Comparison of ENCODE assay signal across 28 cellular contexts in the genomic region with DNA sequence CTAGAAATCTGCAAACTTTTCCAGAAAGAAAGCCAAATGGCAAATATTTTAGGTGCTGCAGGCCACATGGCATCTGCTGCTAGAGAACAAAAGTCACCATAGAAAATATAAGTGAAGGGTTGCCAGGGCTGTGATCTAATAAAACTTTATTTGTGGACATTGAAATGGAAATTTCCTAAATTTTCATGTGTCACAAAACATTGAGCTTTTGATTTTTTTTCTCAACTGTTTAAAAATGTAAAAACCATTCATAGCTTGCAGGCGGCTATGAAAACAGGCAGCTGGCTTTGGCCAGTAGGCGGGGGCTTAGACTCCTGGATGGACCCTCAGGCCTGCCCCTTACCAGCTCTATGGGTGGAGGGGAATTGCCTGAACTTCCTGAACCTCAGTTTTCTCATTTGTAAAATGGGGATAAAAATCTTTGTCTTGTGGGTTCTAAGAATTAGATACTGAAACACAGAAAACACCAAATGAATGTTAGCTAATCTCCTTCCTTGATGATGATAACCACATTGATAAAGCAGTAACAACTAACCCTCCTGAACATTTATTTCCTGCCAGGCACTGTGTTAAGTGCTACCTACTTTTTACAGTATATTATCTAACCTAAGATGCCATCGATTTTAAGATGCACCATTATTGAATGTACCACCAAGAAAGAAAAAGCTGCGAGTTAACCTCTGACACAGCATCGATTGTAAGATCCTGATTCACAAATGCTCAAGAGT.
A peak's percentile ranks its signal among the peaks of the same experiment; 100 is the strongest.
DNase-seq lines count a peak whose midpoint lies in the region; ATAC-seq, FAIRE-seq and TF ChIP-seq lines count a peak whose summit lies in the region.
"Had no signal": no experiment of that assay in that cellular context is flagged by ENCODE, and none has a peak within 500 bp of the region (broad histone marks: within the 10 kb centered on the region; RNA-seq: fewer than 3 reads in every experiment).

No MANE protein-coding gene starts in this region.

- in situ Hi-C loops in HAP-1 (cut with MboI; ENCODE audit: low sequenced_read_pairs), result no loop called here

- peak; percentile 19 to 43 for DNase-seq in HAP-1 (ENCODE audit: low spot score in 2 of 2)
- peak; percentile 20 for DNase-seq in central memory CD4-positive, alpha-beta T cell
- DNase-seq in stimulated activated CD4-positive, alpha-beta T cell treated with anti-CD3 and anti-CD28 coated beads, Interleukin-2, amount 100 ng/mL, for 48 hours, result no peak
- DNase-seq in stimulated activated naive CD8-positive, alpha-beta T cell treated with anti-CD3 and anti-CD28 coated beads, Interleukin-15, Interleukin-2, amounts not matched to agents 100 U/mL and 50 U/mL, for 24 hours, result no peak
- no peak for DNase-seq in urothelium cell line (ENCODE audit: low spot score)
- DNase-seq: activated CD4-positive, alpha-beta T cell treated with anti-CD3 and anti-CD28 coated beads for 48 hours; activated effector memory CD4-positive, alpha-beta T cell treated with anti-CD3 and anti-CD28 coated beads, Interleukin-2, amount 50 U/mL, for 16 hours; activated T-cell treated with anti-CD3 and anti-CD28 coated beads, Interleukin-2, amount 50 U/mL, for 1 hour; caudate nucleus; dermis blood vessel endothelial cell; foreskin fibroblast; H9; heart left ventricle; Karpas-422; NCI-H1417; NCI-H2081; NCI-H2227 treated with DMSO at 0.1 percent for 48 hours; occipital lobe; SHP77 treated with DMSO at 0.1 percent for 48 hours; stimulated activated CD4-positive, alpha-beta T cell treated with anti-CD3 and anti-CD28 coated beads, Interleukin-4, amount 100 ng/mL, for 4 hours had no signal

- no peak for TF ChIP-seq CTCF in 22Rv1 (IDR thresholded peaks at IDR 0.05)

- H3K9me3 ChIP-seq in HAP-1 (no peaks in the 10 kb centered on the region), muscle layer of duodenum (ENCODE audit: control insufficient read depth in 1 of 2, low read length in 2 of 2) (no peaks in the 10 kb centered on the region)
- H3K9me3 ChIP-seq: heart left ventricle had no signal

- H3K4me3 ChIP-seq in HAP-1 (no peak overlapping the region), muscle layer of duodenum (ENCODE audit: low read depth in 1 of 2, low read length in 2 of 2) (no peak overlapping the region)
- H3K4me3 ChIP-seq: heart left ventricle, lung had no signal

- H3K4me1 ChIP-seq in HAP-1 (peaks cover 9% of the 10 kb centered on the region), muscle layer of duodenum (ENCODE audit: control insufficient read depth in 1 of 2, insufficient read depth in 2 of 2, low read length in 2 of 2) (peaks cover 7 to 13% of the 10 kb centered on the region in 2 donors)

- H3K27me3 ChIP-seq in HAP-1 (ENCODE audit: low read depth), result no peaks in the 10 kb centered on the region
- no peaks in the 10 kb centered on the region for H3K27me3 ChIP-seq in muscle layer of duodenum (ENCODE audit: low read depth, low read length)
- H3K27me3 ChIP-seq: heart left ventricle had no signal

- H3K36me3 ChIP-seq in HAP-1 (replicated peaks) (no peaks in the 10 kb centered on the region), muscle layer of duodenum (ENCODE audit: control insufficient read depth in 1 of 2, insufficient read depth in 2 of 2, low read length in 2 of 2) (no peaks in the 10 kb centered on the region)
- H3K36me3 ChIP-seq: heart left ventricle had no signal

- FAIRE-seq in urothelium cell line (lab: Jason Lieb, UNC), result no peak
- FAIRE-seq: astrocyte, GM12892, keratinocyte had no signal

- peak overlapping the region; percentile 39 for H3K27ac ChIP-seq in 22Rv1
- H3K27ac ChIP-seq in muscle layer of duodenum (ENCODE audit: low read length), result peak overlapping the region; percentile 42
- H3K27ac ChIP-seq: heart left ventricle had no signal

- no peak for ATAC-seq in stimulated activated naive CD8-positive, alpha-beta T cell treated with anti-CD3 and anti-CD28 coated beads, Interleukin-15, Interleukin-2, amounts not matched to agents 100 U/mL and 50 U/mL, for 24 hours
- ATAC-seq: esophagus mucosa; heart left ventricle; natural killer cell treated with Interleukin-12 subunit alpha and Interleukin-12 subunit beta and Interleukin-15 and Interleukin-18, amount 100 ng/mL, for 72 hours had no signal

Comparison
In these comparisons a context has a peak if more than half of its experiments do, and no peak if none do; other contexts are left out.
1. DNase-seq: peak in HAP-1 (2 of 2) and central memory CD4-positive, alpha-beta T cell (single experiment); none in stimulated activated CD4-positive, alpha-beta T cell treated with anti-CD3 and anti-CD28 coated beads, Interleukin-2, amount 100 ng/mL, for 48 hours (0 of 2), stimulated activated naive CD8-positive, alpha-beta T cell treated with anti-CD3 and anti-CD28 coated beads, Interleukin-15, Interleukin-2, amounts not matched to agents 100 U/mL and 50 U/mL, for 24 hours (single experiment) and urothelium cell line (single experiment).